ENCODE assay signal across 1 cellular context in genomic region chr6:4316867-4317400, GRCh38.
A peak's percentile ranks its signal among the peaks of the same experiment; 100 is the strongest.
TF ChIP-seq lines count a peak whose summit lies in the region.

No MANE protein-coding gene starts in this region.

TF ChIP-seq in K562, 482 proteins besides CTCF, POLR2A, EP300 and RAD21 (continued from another document and continues in another):
- TF ChIP-seq ZHX1 (conservative IDR thresholded peaks at IDR 0.05; ENCODE audit: low read length) (no peak), ATF1 (CRISPR knock-in tag; IDR thresholded peaks at IDR 0.05) (no peak), ATF1 (tag; IDR thresholded peaks at IDR 0.05) (peak; percentile 26; the same call in 1 of the 2 replicates), HLTF (IDR thresholded peaks at IDR 0.05) (no peak), RBM22 (IDR thresholded peaks at IDR 0.05; ENCODE audit: low read depth, low read length, poor library complexity, severe bottlenecking) (no peak), MXI1 (IDR thresholded peaks at IDR 0.05; ENCODE audit: low read depth, low read length) (no peak), BDP1 (IDR thresholded peaks at IDR 0.05; ENCODE audit: insufficient read depth, insufficient read length) (no peak), POLR2H (tag; IDR thresholded peaks at IDR 0.05; ENCODE audit: low read depth) (no peak), CSDE1 (IDR thresholded peaks at IDR 0.05) (no peak), TSC22D4 (tag; IDR thresholded peaks at IDR 0.05) (no peak), PTBP1 (IDR thresholded peaks at IDR 0.05; ENCODE audit: low read depth, low read length) (no peak), ZNF592 (IDR thresholded peaks at IDR 0.05) (no peak), ZNF239 (CRISPR knock-in tag; IDR thresholded peaks at IDR 0.05) (no peak), CTCFL (IDR thresholded peaks at IDR 0.05; ENCODE audit: borderline replicate concordance, insufficient read depth, low read depth, low read length, poor library complexity, severe bottlenecking) (no peak), ZNF274 (IDR thresholded peaks at IDR 0.05; ENCODE audit: borderline replicate concordance, low read depth, low read length) (no peak), HNRNPUL1 (IDR thresholded peaks at IDR 0.05; ENCODE audit: low read length) (no peak), SMARCA4 (IDR thresholded peaks at IDR 0.05) (no peak), PHF21A (IDR thresholded peaks at IDR 0.05; ENCODE audit: borderline replicate concordance, low read depth) (no peak), ZNF124 (CRISPR knock-in tag; IDR thresholded peaks at IDR 0.05) (no peak), BCLAF1 (IDR thresholded peaks at IDR 0.05; ENCODE audit: borderline replicate concordance in 1 of 2, control insufficient read depth in 1 of 2, low read depth in 2 of 2, low read length in 1 of 2) (no peak), ZNF583 (CRISPR knock-in tag; IDR thresholded peaks at IDR 0.05) (no peak), C11orf30 (IDR thresholded peaks at IDR 0.05; ENCODE audit: low read depth) (no peak), ADNP (tag; IDR thresholded peaks at IDR 0.05) (no peak), HNRNPH1 (optimal IDR thresholded peaks at IDR 0.05; ENCODE audit: low read depth, low read length) (no peak), ZNF311 (CRISPR knock-in tag; IDR thresholded peaks at IDR 0.05) (no peak)
- TF ChIP-seq, protein P1, sequence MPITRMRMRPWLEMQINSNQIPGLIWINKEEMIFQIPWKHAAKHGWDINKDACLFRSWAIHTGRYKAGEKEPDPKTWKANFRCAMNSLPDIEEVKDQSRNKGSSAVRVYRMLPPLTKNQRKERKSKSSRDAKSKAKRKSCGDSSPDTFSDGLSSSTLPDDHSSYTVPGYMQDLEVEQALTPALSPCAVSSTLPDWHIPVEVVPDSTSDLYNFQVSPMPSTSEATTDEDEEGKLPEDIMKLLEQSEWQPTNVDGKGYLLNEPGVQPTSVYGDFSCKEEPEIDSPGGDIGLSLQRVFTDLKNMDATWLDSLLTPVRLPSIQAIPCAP (CRISPR knock-in tag; IDR thresholded peaks at IDR 0.05; ENCODE audit: borderline replicate concordance): no peak
- TF ChIP-seq, protein P2, sequence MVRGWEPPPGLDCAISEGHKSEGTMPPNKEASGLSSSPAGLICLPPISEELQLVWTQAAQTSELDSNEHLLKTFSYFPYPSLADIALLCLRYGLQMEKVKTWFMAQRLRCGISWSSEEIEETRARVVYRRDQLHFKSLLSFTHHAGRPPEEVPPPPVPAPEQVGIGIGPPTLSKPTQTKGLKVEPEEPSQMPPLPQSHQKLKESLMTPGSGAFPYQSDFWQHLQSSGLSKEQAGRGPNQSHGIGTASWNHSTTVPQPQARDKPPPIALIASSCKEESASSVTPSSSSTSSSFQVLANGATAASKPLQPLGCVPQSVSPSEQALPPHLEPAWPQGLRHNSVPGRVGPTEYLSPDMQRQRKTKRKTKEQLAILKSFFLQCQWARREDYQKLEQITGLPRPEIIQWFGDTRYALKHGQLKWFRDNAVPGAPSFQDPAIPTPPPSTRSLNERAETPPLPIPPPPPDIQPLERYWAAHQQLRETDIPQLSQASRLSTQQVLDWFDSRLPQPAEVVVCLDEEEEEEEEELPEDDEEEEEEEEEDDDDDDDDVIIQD (CRISPR knock-in tag; IDR thresholded peaks at IDR 0.05): no peak
- TF ChIP-seq, protein P3, sequence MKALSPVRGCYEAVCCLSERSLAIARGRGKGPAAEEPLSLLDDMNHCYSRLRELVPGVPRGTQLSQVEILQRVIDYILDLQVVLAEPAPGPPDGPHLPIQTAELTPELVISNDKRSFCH (CRISPR knock-in tag; IDR thresholded peaks at IDR 0.05): no peak
- TF ChIP-seq, protein P3 (tag; IDR thresholded peaks at IDR 0.05): no peak
- TF ChIP-seq, protein P4, sequence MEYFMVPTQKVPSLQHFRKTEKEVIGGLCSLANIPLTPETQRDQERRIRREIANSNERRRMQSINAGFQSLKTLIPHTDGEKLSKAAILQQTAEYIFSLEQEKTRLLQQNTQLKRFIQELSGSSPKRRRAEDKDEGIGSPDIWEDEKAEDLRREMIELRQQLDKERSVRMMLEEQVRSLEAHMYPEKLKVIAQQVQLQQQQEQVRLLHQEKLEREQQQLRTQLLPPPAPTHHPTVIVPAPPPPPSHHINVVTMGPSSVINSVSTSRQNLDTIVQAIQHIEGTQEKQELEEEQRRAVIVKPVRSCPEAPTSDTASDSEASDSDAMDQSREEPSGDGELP (CRISPR knock-in tag; IDR thresholded peaks at IDR 0.05; ENCODE audit: borderline replicate concordance): peak; percentile 47; the same call in 1 of the 2 replicates
- TF ChIP-seq, protein P5, sequence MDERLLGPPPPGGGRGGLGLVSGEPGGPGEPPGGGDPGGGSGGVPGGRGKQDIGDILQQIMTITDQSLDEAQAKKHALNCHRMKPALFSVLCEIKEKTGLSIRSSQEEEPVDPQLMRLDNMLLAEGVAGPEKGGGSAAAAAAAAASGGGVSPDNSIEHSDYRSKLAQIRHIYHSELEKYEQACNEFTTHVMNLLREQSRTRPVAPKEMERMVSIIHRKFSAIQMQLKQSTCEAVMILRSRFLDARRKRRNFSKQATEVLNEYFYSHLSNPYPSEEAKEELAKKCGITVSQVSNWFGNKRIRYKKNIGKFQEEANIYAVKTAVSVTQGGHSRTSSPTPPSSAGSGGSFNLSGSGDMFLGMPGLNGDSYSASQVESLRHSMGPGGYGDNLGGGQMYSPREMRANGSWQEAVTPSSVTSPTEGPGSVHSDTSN (CRISPR knock-in tag; IDR thresholded peaks at IDR 0.05; ENCODE audit: low read depth): no peak
- TF ChIP-seq, protein P5 (tag; conservative IDR thresholded peaks at IDR 0.05; ENCODE audit: low read depth): peak; percentile 73
- TF ChIP-seq, protein P6, sequence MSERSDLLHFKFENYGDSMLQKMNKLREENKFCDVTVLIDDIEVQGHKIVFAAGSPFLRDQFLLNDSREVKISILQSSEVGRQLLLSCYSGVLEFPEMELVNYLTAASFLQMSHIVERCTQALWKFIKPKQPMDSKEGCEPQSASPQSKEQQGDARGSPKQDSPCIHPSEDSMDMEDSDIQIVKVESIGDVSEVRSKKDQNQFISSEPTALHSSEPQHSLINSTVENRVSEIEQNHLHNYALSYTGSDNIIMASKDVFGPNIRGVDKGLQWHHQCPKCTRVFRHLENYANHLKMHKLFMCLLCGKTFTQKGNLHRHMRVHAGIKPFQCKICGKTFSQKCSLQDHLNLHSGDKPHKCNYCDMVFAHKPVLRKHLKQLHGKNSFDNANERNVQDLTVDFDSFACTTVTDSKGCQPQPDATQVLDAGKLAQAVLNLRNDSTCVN (CRISPR knock-in tag; IDR thresholded peaks at IDR 0.05): 0 out of 2 replicates have a peak, but pooled peaks have one; percentile 2
- TF ChIP-seq, protein P7, sequence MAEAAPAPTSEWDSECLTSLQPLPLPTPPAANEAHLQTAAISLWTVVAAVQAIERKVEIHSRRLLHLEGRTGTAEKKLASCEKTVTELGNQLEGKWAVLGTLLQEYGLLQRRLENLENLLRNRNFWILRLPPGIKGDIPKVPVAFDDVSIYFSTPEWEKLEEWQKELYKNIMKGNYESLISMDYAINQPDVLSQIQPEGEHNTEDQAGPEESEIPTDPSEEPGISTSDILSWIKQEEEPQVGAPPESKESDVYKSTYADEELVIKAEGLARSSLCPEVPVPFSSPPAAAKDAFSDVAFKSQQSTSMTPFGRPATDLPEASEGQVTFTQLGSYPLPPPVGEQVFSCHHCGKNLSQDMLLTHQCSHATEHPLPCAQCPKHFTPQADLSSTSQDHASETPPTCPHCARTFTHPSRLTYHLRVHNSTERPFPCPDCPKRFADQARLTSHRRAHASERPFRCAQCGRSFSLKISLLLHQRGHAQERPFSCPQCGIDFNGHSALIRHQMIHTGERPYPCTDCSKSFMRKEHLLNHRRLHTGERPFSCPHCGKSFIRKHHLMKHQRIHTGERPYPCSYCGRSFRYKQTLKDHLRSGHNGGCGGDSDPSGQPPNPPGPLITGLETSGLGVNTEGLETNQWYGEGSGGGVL (CRISPR knock-in tag; IDR thresholded peaks at IDR 0.05): no peak
- TF ChIP-seq, protein P8, sequence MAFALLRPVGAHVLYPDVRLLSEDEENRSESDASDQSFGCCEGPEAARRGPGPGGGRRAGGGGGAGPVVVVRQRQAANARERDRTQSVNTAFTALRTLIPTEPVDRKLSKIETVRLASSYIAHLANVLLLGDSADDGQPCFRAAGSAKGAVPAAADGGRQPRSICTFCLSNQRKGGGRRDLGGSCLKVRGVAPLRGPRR (CRISPR knock-in tag; IDR thresholded peaks at IDR 0.05): no peak
